Comparison of ENCODE assay signal across 18 cellular contexts in the genomic region with DNA sequence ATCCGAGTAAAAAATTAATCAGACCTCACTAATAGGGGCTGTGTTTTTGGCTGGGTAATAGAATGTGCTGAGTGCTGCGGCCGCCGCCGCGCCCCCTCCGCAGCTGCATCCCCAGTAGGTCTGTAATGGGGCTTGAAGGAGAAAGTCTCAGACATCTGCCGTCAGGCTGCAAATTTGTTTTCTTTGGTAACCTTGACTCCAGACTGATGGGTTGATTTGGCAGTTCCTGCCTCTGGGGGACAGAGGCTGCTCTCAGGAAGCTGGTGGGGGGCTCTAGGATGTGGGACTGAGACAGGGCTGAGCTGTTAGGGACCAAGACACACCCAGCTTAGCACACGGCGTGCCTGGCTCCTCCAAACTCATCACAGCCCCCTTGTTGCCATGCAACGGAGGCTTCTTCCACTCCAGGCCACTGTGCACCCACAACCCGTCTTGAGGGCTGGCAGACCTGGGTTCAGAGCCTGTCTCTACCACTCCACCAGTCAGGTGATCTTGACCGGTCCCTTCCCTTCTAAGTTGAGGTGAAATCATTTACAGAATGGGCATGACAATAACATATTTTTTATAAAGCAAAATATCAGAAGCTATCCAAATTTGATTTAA.
"Had no signal": no experiment of that assay in that cellular context is flagged by ENCODE, and none has a peak within 500 bp of the region (broad histone marks: within the 10 kb centered on the region; RNA-seq: fewer than 3 reads in every experiment).

No MANE protein-coding gene starts in this region.

- H3K9me3 ChIP-seq: colonic mucosa, mucosa of descending colon, right atrium auricular region had no signal

- ATAC-seq: activated CD4-positive, CD25-positive, alpha-beta regulatory T cell treated with anti-CD3 and anti-CD28 coated beads, Interleukin-2, amount 50 U/mL, for 24 hours; foreskin keratinocyte; left cardiac atrium; mucosa of descending colon; naive thymus-derived CD4-positive, alpha-beta T cell had no signal

- H3K4me1 ChIP-seq: colonic mucosa, foreskin keratinocyte, right atrium auricular region had no signal

- H3K27me3 ChIP-seq: colonic mucosa, foreskin keratinocyte, right atrium auricular region had no signal

- H3K36me3 ChIP-seq: colonic mucosa, right atrium auricular region had no signal

- DNase-seq: activated CD4-positive, alpha-beta T cell treated with anti-CD3 and anti-CD28 coated beads, Interleukin-2, amount 50 U/mL, for 1 hour; activated CD8-positive, alpha-beta memory T cell treated with anti-CD3 and anti-CD28 coated beads for 24 hours; activated gamma-delta T cell treated with Interleukin-2 at 50 U/mL for 16 hours; amniotic stem cell; central memory CD4-positive, alpha-beta T cell; colonic mucosa; effector CD4-positive, alpha-beta T cell; foreskin keratinocyte; left cardiac atrium; mucosa of descending colon; naive thymus-derived CD4-positive, alpha-beta T cell; stimulated activated CD4-positive, alpha-beta T cell treated with anti-CD3 and anti-CD28 coated beads, Interleukin-4, amount 100 ng/mL, for 24 hours; stimulated activated naive CD4-positive, alpha-beta T cell treated with Interleukin-2 at 50 U/mL for 16 hours; substantia nigra; SW 1271 had no signal

- H3K4me3 ChIP-seq: colonic mucosa, mucosa of descending colon, right atrium auricular region, skin epidermis had no signal

- H3K27ac ChIP-seq: colonic mucosa, foreskin keratinocyte, right atrium auricular region, skin epidermis had no signal
